8 cellular contexts compared by ENCODE assay signal in the genomic region with DNA sequence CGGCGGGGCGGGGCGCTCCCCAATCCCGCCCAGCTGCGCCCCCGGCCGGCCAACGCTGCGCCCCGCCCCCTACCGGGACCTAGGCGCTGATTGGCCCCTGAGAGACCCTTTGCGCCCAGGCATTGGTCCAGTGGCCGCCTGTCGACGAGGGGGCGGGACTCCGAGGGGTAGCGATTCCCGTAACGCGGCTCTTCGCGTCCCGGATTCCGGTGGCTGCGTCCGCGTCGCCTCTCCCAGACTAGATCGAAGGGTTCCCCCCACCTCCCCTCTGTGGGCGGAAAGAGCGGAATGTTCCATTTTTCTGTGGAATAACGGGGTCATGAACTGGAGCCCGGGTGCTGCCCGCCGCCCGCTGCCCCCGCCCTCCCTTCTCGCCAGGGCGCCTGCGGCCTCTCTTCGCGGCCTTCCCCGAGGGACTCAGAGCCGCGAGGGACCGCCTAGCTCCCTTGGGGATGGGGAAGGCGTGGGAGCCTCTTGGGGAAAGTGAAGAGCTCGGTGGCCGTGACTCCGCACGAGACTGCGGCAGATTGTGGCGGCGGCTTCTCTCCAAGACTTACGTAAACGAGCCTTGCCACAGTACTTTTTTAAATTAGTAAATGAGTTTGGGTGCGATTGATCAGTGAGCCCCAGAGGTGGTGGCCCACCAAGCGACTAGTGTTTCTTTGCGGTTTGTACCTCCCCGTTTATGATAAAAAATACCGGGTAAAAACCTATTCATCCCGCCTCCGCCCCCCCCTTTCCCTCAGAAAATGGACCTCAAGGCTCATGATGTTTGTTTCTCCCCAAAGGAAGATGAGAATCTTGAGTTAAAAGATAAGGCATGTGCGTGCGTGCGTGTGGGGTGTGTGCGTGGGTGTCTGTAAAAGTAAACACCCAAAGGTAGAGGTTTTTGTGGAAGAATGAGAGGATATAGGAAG. TPM values are rescaled to one million over a fixed set of nuclear protein-coding genes. Genes with fewer than 3 reads are reported as not detected.
DNase-seq lines count a peak whose midpoint lies in the region; ATAC-seq lines count a peak whose summit lies in the region.

No MANE protein-coding gene starts in this region.

- H2AFZ ChIP-seq in mesenchymal stem cell (ENCODE audit: low read depth, low read length) = no peak overlapping the region

- H3K27me3 ChIP-seq in mesenchymal stem cell (ENCODE audit: control insufficient read depth in 1 of 2, insufficient read depth in 1 of 2, low read length in 2 of 2) = no peaks in the 10 kb centered on the region

- peak overlapping the region; percentile 100 for H3K9ac ChIP-seq in mesenchymal stem cell (ENCODE audit: low read length)

- peak overlapping the region; percentile 96 for H2BK5ac ChIP-seq in mesenchymal stem cell (ENCODE audit: low read depth, low read length, poor library complexity, severe bottlenecking)

- peaks cover 0 to 8% of the 10 kb centered on the region in 2 experiments for H3K36me3 ChIP-seq in mesenchymal stem cell (ENCODE audit: control insufficient read depth in 1 of 2, insufficient read depth in 2 of 2, low read depth in 1 of 2, low read length in 2 of 2)

- WGBS in mesenchymal stem cell = under 1% methylated on average over 43 of the region's 70 CpGs

- H3K23ac ChIP-seq in mesenchymal stem cell (ENCODE audit: low read length in 2 of 2) = no peak overlapping the region

- H3K4me3 Mint-ChIP-seq in effector memory CD8-positive, alpha-beta T cell = peak overlapping the region; percentile 89 to 93

- H3K27ac ChIP-seq in mesenchymal stem cell (ENCODE audit: low read length, poor library complexity, severe bottlenecking) = peak overlapping the region; percentile 73

- H2BK15ac ChIP-seq in mesenchymal stem cell (ENCODE audit: low read depth, poor library complexity, severe bottlenecking) = no peak overlapping the region

- no peak overlapping the region for H4K8ac ChIP-seq in mesenchymal stem cell (ENCODE audit: low read length)

- no peak overlapping the region for H3K14ac ChIP-seq in mesenchymal stem cell (ENCODE audit: low read length in 2 of 2)

- H3K4me1 ChIP-seq in mesenchymal stem cell (ENCODE audit: control insufficient read depth, insufficient read depth, low read depth, low read length) = no peaks in the 10 kb centered on the region

- H2BK12ac ChIP-seq in mesenchymal stem cell (ENCODE audit: low read length in 2 of 2) = peak overlapping the region in 1 of 2 experiments; percentile 12

- peak; percentile 87 for DNase-seq in COLO829 (ENCODE audit: low spot score)
- peak; percentile 95 for DNase-seq in HT1080 (ENCODE audit: low read depth)
- peak; percentile 96 for DNase-seq in NK-92 treated with Interleukin-12 subunit alpha and Interleukin-12 subunit beta, amount 100 ng/mL, for 24 hours (lab: John Stamatoyannopoulos, UW)
- peak; percentile 84 to 93 (median 89) for DNase-seq in activated CD8-positive, alpha-beta memory T cell treated with anti-CD3 and anti-CD28 coated beads for 48 hours (ENCODE audit: low read depth in 2 of 3, low spot score in 2 of 3)
- peak; percentile 90 to 94 (median 93) for DNase-seq in effector memory CD8-positive, alpha-beta T cell
- DNase-seq in mesenchymal stem cell = peak; percentile 99
- DNase-seq in stimulated activated CD8-positive, alpha-beta memory T cell treated with anti-CD3 and anti-CD28 coated beads, Interleukin-12 subunit alpha, Interleukin-12 subunit beta, amount 100 ng/mL, for 4 hours (ENCODE audit: low read depth) = peak; percentile 92

- peak; percentile 94 for ATAC-seq in GM21367 (IDR thresholded peaks at IDR 0.05; ENCODE audit: unreplicated experiment)
- ATAC-seq in effector memory CD8-positive, alpha-beta T cell (replicated peaks) = peak; percentile 92

- peak overlapping the region; percentile 91 to 93 for H3K27ac Mint-ChIP-seq in effector memory CD8-positive, alpha-beta T cell

- no peaks in the 10 kb centered on the region for H3K9me3 Mint-ChIP-seq in effector memory CD8-positive, alpha-beta T cell

- H2AK5ac ChIP-seq in mesenchymal stem cell (ENCODE audit: low read length, severe bottlenecking) = no peak overlapping the region

- H3K27me3 Mint-ChIP-seq in effector memory CD8-positive, alpha-beta T cell = no peaks in the 10 kb centered on the region

- H2BK120ac ChIP-seq in mesenchymal stem cell (ENCODE audit: low read depth, low read length) = peak overlapping the region; percentile 58

- peaks cover 21 to 31% of the 10 kb centered on the region in 2 donors for H3K4me1 Mint-ChIP-seq in effector memory CD8-positive, alpha-beta T cell (ENCODE audit: low read depth in 2 of 2)

- no peaks in the 10 kb centered on the region for H3K79me1 ChIP-seq in mesenchymal stem cell (replicated peaks; ENCODE audit: low read length, poor library complexity, severe bottlenecking)

- H3K4me3 ChIP-seq in mesenchymal stem cell (ENCODE audit: insufficient read depth in 1 of 2, low read depth in 1 of 2, low read length in 2 of 2) = peak overlapping the region; percentile 98 to 99

- peaks cover 9% of the 10 kb centered on the region for H3K36me3 Mint-ChIP-seq in effector memory CD8-positive, alpha-beta T cell (ENCODE audit: insufficient read depth)

- H3K4me2 ChIP-seq in mesenchymal stem cell (ENCODE audit: low read length, poor library complexity, severe bottlenecking) = peak overlapping the region; percentile 68

- peak overlapping the region; percentile 83 for H4K91ac ChIP-seq in mesenchymal stem cell (ENCODE audit: low read length)

- peak overlapping the region; percentile 58 to 83 for H3K18ac ChIP-seq in mesenchymal stem cell (ENCODE audit: low read depth in 1 of 2, low read length in 2 of 2)

- peak overlapping the region in 1 of 2 experiments; percentile 94 for H3K4ac ChIP-seq in mesenchymal stem cell (ENCODE audit: low read depth in 1 of 2, low read length in 2 of 2)

- H3K9me3 ChIP-seq in mesenchymal stem cell (ENCODE audit: control insufficient read depth, low read length) = no peaks in the 10 kb centered on the region

RNA-seq across cellular contexts. Expression of gene IL6ST, which starts 0.5 kb away (rescaled TPM):
- total RNA-seq in HT1080 (2014; rRNA removed; shearing (Covaris generic)) = 65.5 and 65.6 TPM in 2 replicates
- 43.4 and 48.9 TPM in 2 replicates for polyA plus RNA-seq in HT1080 (2015; cell fraction: cytosol; rRNA removed)
- polyA plus RNA-seq in HT1080 (2015; cell fraction: nucleus; rRNA removed) = 46.5 and 57.0 TPM in 2 replicates
- polyA plus RNA-seq in mesenchymal stem cell (2013, experiment 1 of 2) = 1,394 TPM
- polyA plus RNA-seq in mesenchymal stem cell (2013, experiment 2 of 2) = 1,387 TPM

Comparison
In these comparisons a context has a peak if more than half of its experiments do, and no peak if none do; other contexts are left out.
1. Peak in every context shown above with its lines: DNase-seq, ATAC-seq, H3K4me3 ChIP-seq and H3K27ac ChIP-seq.